ENCODE assay signal across 8 cellular contexts in genomic region chr2:68251187-68251854, GRCh38. TPM values are rescaled to one million over a fixed set of nuclear protein-coding genes. Genes with fewer than 3 reads are reported as not detected.
DNase-seq lines count a peak whose midpoint lies in the region; TF ChIP-seq lines count a peak whose summit lies in the region.

No MANE protein-coding gene starts in this region.

- peak; percentile 77 for DNase-seq in Daoy (ENCODE audit: low read depth)
- peak; percentile 90 for DNase-seq in GM23248
- DNase-seq in LHCN-M2 (ENCODE audit: low read depth): peak; percentile 75
- DNase-seq in RPMI7951 (ENCODE audit: low read depth): peak; percentile 78
- peak; percentile 75 for DNase-seq in activated T-helper 2 cell treated with anti-CD3 and anti-CD28 coated beads, Interferon-gamma antibody, Interleukin-2, Interleukin-4, amounts not matched to agents 10 μg/mL and 5 μg/mL and 100 μg/mL, durations not matched to agents 14 hours and 24 hours and 36 hours (ENCODE audit: low spot score)
- DNase-seq in fibroblast of peridontal ligament (ENCODE audit: extremely low read depth): peak; percentile 70
- DNase-seq in nephron progenitor cell: peak; percentile 60
- DNase-seq in stomach: peak; percentile 62

- in situ Hi-C loops in GM23248 (cut with MboI): no loop called here

- H3K4me1 ChIP-seq in GM23248 (ENCODE audit: insufficient read depth): peaks cover 58% of the 10 kb centered on the region
- H3K4me1 ChIP-seq in stomach: peaks cover 41 to 73% (median 60%) of the 10 kb centered on the region in 4 donors

- peak overlapping the region; percentile 97 for H3K4me2 ChIP-seq in GM23248 (ENCODE audit: unreplicated experiment)

- intact Hi-C loops in activated T-helper 2 cell treated with anti-CD3 and anti-CD28 coated beads, Interferon-gamma antibody, Interleukin-2, Interleukin-4, amounts not matched to agents 10 μg/mL and 5 μg/mL and 100 μg/mL, durations not matched to agents 14 hours and 24 hours and 36 hours (cut with micrococcal nuclease): loop anchor here (1.0 to 10.0 kb wide), 7 partner anchors 21 to 1996 kb away; partner anchors contain the start of genes ARHGAP25, PNO1 and TIA1
- intact Hi-C loops in stomach (cut with DNase I; ENCODE audit: low total_unique reads): no loop called here

- H3K4me3 ChIP-seq in GM23248 (peak overlapping the region; percentile 93), stomach (peak overlapping the region; percentile 61 to 89 (median 84))

- H3K9me3 ChIP-seq in GM23248 (ENCODE audit: low read depth) (no peaks in the 10 kb centered on the region), stomach (no peaks in the 10 kb centered on the region)

- peaks cover 73% of the 10 kb centered on the region for H3K79me2 ChIP-seq in GM23248 (ENCODE audit: insufficient read depth)

- H3K27ac Mint-ChIP-seq in activated T-helper 2 cell treated with anti-CD3 and anti-CD28 coated beads, Interferon-gamma antibody, Interleukin-2, Interleukin-4, amounts not matched to agents 10 μg/mL and 5 μg/mL and 100 μg/mL, durations not matched to agents 14 hours and 24 hours and 36 hours: peak overlapping the region; percentile 94
- peak overlapping the region; percentile 99 for H3K27ac Mint-ChIP-seq in nephron progenitor cell

- H3K27me3 ChIP-seq in GM23248 (replicated peaks; ENCODE audit: insufficient read depth): no peaks in the 10 kb centered on the region
- H3K27me3 ChIP-seq in stomach: no peaks in the 10 kb centered on the region

- H3K9me2 ChIP-seq in GM23248 (ENCODE audit: insufficient read depth): no peaks in the 10 kb centered on the region

- H2AFZ ChIP-seq in GM23248: peak overlapping the region; percentile 79

- TF ChIP-seq CTCF in nephron progenitor cell (IDR thresholded peaks at IDR 0.05): peak; percentile 61
- peak in 6 of 7 experiments; percentile 9 to 90 (median 76) for TF ChIP-seq CTCF in stomach (IDR thresholded peaks at IDR 0.05)

- H3K9ac ChIP-seq in GM23248: peak overlapping the region; percentile 94

- TF ChIP-seq EP300 in stomach (IDR thresholded peaks at IDR 0.05): no peak

- 1 to 2% methylated on average over 30 to 36 of the region's 41 CpGs for WGBS in GM23248 (ENCODE audit: low coverage in 1 of 2, low lambda C conversion rate in 2 of 2, missing lambda C conversion rate in 2 of 2), 2 experiments
- WGBS in stomach, 5 donors: 0 to 1% (median 1%) methylated on average over 26 to 41 of the region's 41 CpGs

- H3K9me3 Mint-ChIP-seq in activated T-helper 2 cell treated with anti-CD3 and anti-CD28 coated beads, Interferon-gamma antibody, Interleukin-2, Interleukin-4, amounts not matched to agents 10 μg/mL and 5 μg/mL and 100 μg/mL, durations not matched to agents 14 hours and 24 hours and 36 hours: no peaks in the 10 kb centered on the region
- H3K9me3 Mint-ChIP-seq in nephron progenitor cell: no peaks in the 10 kb centered on the region

- H3K36me3 Mint-ChIP-seq in activated T-helper 2 cell treated with anti-CD3 and anti-CD28 coated beads, Interferon-gamma antibody, Interleukin-2, Interleukin-4, amounts not matched to agents 10 μg/mL and 5 μg/mL and 100 μg/mL, durations not matched to agents 14 hours and 24 hours and 36 hours (ENCODE audit: low read depth): peaks cover 18% of the 10 kb centered on the region
- H3K36me3 Mint-ChIP-seq in nephron progenitor cell (ENCODE audit: low read depth): no peaks in the 10 kb centered on the region

- H3K36me3 ChIP-seq in GM23248 (ENCODE audit: low read depth): no peaks in the 10 kb centered on the region
- no peaks in the 10 kb centered on the region for H3K36me3 ChIP-seq in stomach

- peaks cover 29% of the 10 kb centered on the region for H3K4me1 Mint-ChIP-seq in activated T-helper 2 cell treated with anti-CD3 and anti-CD28 coated beads, Interferon-gamma antibody, Interleukin-2, Interleukin-4, amounts not matched to agents 10 μg/mL and 5 μg/mL and 100 μg/mL, durations not matched to agents 14 hours and 24 hours and 36 hours (ENCODE audit: low read depth)
- peaks cover 5% of the 10 kb centered on the region for H3K4me1 Mint-ChIP-seq in nephron progenitor cell

- no peak for TF ChIP-seq POLR2A in stomach (IDR thresholded peaks at IDR 0.05)

- peaks cover 38% of the 10 kb centered on the region for H4K20me1 ChIP-seq in GM23248 (ENCODE audit: insufficient read depth)

- peak overlapping the region; percentile 87 for H3K4me3 Mint-ChIP-seq in activated T-helper 2 cell treated with anti-CD3 and anti-CD28 coated beads, Interferon-gamma antibody, Interleukin-2, Interleukin-4, amounts not matched to agents 10 μg/mL and 5 μg/mL and 100 μg/mL, durations not matched to agents 14 hours and 24 hours and 36 hours (ENCODE audit: low read depth)
- H3K4me3 Mint-ChIP-seq in nephron progenitor cell: no peak overlapping the region

- no peaks in the 10 kb centered on the region for H3K27me3 Mint-ChIP-seq in activated T-helper 2 cell treated with anti-CD3 and anti-CD28 coated beads, Interferon-gamma antibody, Interleukin-2, Interleukin-4, amounts not matched to agents 10 μg/mL and 5 μg/mL and 100 μg/mL, durations not matched to agents 14 hours and 24 hours and 36 hours (ENCODE audit: low read depth)
- peaks cover 4% of the 10 kb centered on the region for H3K27me3 Mint-ChIP-seq in nephron progenitor cell (ENCODE audit: low read depth, poor library complexity)

- peak overlapping the region; percentile 95 for H3K27ac ChIP-seq in GM23248
- peak overlapping the region; percentile 94 to 100 (median 98) for H3K27ac ChIP-seq in stomach

- peaks cover 28% of the 10 kb centered on the region for H3F3A ChIP-seq in GM23248 (ENCODE audit: insufficient read depth)

RNA-seq across cellular contexts. Expression of gene PPP3R1, which starts 1.0 kb away (rescaled TPM):
- 17.9 and 20.7 TPM in 2 replicates for total RNA-seq in Daoy (2014; rRNA removed; shearing (Covaris generic))
- 17.7 and 19.0 TPM in 2 replicates for total RNA-seq in GM23248 (2014; rRNA removed; shearing (Covaris generic))
- polyA plus RNA-seq in GM23248 (2016; fragmentation: Nextera tagmentation; extraction: Ambion mirVana) (3.8 and 4.0 TPM in 2 replicates), stomach (10 to 100 TPM; 12.3 to 19.6 (median 14.9) TPM)
- total RNA-seq in LHCN-M2 (2014; rRNA removed) (20.2 and 23.5 TPM in 2 replicates), stomach (10 to 100 TPM in 4 of 5 donors, 1 to 10 TPM in 1; 1.2 to 65.7 (median 24.5) TPM)
- polyA plus RNA-seq in LHCN-M2 (2012): 23.6 TPM
- 24.0 and 25.6 TPM in 2 replicates for total RNA-seq in RPMI7951 (2014; rRNA removed; shearing (Covaris generic))
- 77.3 and 78.6 TPM in 2 replicates for total RNA-seq in activated T-helper 2 cell treated with anti-CD3 and anti-CD28 coated beads, Interferon-gamma antibody, Interleukin-2, Interleukin-4, amounts not matched to agents 10 μg/mL and 5 μg/mL and 100 μg/mL, durations not matched to agents 14 hours and 24 hours and 36 hours

Comparison
In these comparisons a context has a peak if more than half of its experiments do, and no peak if none do; other contexts are left out.
1. Peak in every context shown above with its lines: DNase-seq, H3K4me3 ChIP-seq and H3K27ac ChIP-seq.